In genomic region chr4:52037730-52038108, GRCh38 we compare ENCODE assay signal across 8 cellular contexts. TPM values are rescaled to one million over a fixed set of nuclear protein-coding genes. Genes with fewer than 3 reads are reported as not detected.
A peak's percentile ranks its signal among the peaks of the same experiment; 100 is the strongest.
DNase-seq lines count a peak whose midpoint lies in the region; ATAC-seq and TF ChIP-seq lines count a peak whose summit lies in the region.

No MANE protein-coding gene starts in this region.

- no peaks in the 10 kb centered on the region for H3F3A ChIP-seq in GM23338 (replicated peaks; ENCODE audit: low read depth)

- H3K4me3 ChIP-seq in GM23338 (peak overlapping the region; percentile 66), KMS-11 (IDR thresholded peaks at IDR 0.05; ENCODE audit: insufficient read depth, low read depth, low read length) (peak overlapping the region; percentile 75)

- no peaks in the 10 kb centered on the region for H3K9me3 Mint-ChIP-seq in GM23338
- no peaks in the 10 kb centered on the region for H3K9me3 Mint-ChIP-seq in activated CD8-positive, alpha-beta T cell treated with anti-CD3 and anti-CD28 coated beads, Interleukin-2, amount 10 ng/mL, durations not matched to agents 7 days and 5 days (ENCODE audit: insufficient read depth)

- peaks cover 26% of the 10 kb centered on the region for H3K27me3 ChIP-seq in GM23338 (ENCODE audit: insufficient read depth)
- H3K27me3 ChIP-seq in KMS-11 (ENCODE audit: insufficient read depth, low read depth): no peaks in the 10 kb centered on the region

- 0 out of 2 replicates have a peak overlapping the region, but pooled peaks have one; percentile 2 for H3K27ac Mint-ChIP-seq in GM23338
- H3K27ac Mint-ChIP-seq in activated CD8-positive, alpha-beta T cell treated with anti-CD3 and anti-CD28 coated beads, Interleukin-2, amount 10 ng/mL, durations not matched to agents 7 days and 5 days: peak overlapping the region; percentile 66

- H3K36me3 Mint-ChIP-seq in GM23338 (ENCODE audit: low read depth): no peaks in the 10 kb centered on the region; the same call in 2 of the 3 replicates
- no peaks in the 10 kb centered on the region for H3K36me3 Mint-ChIP-seq in activated CD8-positive, alpha-beta T cell treated with anti-CD3 and anti-CD28 coated beads, Interleukin-2, amount 10 ng/mL, durations not matched to agents 7 days and 5 days (ENCODE audit: low read depth)

- H3K27me3 Mint-ChIP-seq in GM23338 (ENCODE audit: insufficient read depth, low read depth, poor library complexity): peaks cover 4% of the 10 kb centered on the region
- H3K27me3 Mint-ChIP-seq in activated CD8-positive, alpha-beta T cell treated with anti-CD3 and anti-CD28 coated beads, Interleukin-2, amount 10 ng/mL, durations not matched to agents 7 days and 5 days (ENCODE audit: low read depth): peaks cover 35% of the 10 kb centered on the region

- peak; percentile 90 for ATAC-seq in GM23338
- peak; percentile 61 for ATAC-seq in activated CD8-positive, alpha-beta T cell treated with anti-CD3 and anti-CD28 coated beads, Interleukin-2, amount 10 ng/mL, durations not matched to agents 7 days and 5 days

- POLR2A ChIA-PET in activated CD8-positive, alpha-beta T cell treated with anti-CD3 and anti-CD28 coated beads, Interleukin-2, amount 10 ng/mL, durations not matched to agents 7 days and 5 days (lab: Charles Lee): no interaction called here
- POLR2A ChIA-PET in GM10248 (lab: Yijun Ruan, JAX): no interaction called here

- H3K27ac ChIP-seq in GM23338 (ENCODE audit: low read depth): no peak overlapping the region
- H3K27ac ChIP-seq in KMS-11: no peak overlapping the region

- H3K9me2 ChIP-seq in GM23338 (ENCODE audit: insufficient read depth): no peaks in the 10 kb centered on the region

- TF ChIP-seq CTCF in GM23338 (conservative IDR thresholded peaks at IDR 0.05; ENCODE audit: low read depth in 2 of 2): no peak
- TF ChIP-seq CTCF in KMS-11 (conservative IDR thresholded peaks at IDR 0.05; ENCODE audit: low read depth, low read length): no peak
- no peak for TF ChIP-seq CTCF in GM10248 (IDR thresholded peaks at IDR 0.05; ENCODE audit: control extremely low read depth, extremely low read depth, low read depth, missing control alignments)

- H3K4me2 ChIP-seq in GM23338 (peak overlapping the region; percentile 80), KMS-11 (peak overlapping the region; percentile 100)

- H3K4me1 Mint-ChIP-seq in GM23338: peaks cover 22% of the 10 kb centered on the region
- H3K4me1 Mint-ChIP-seq in activated CD8-positive, alpha-beta T cell treated with anti-CD3 and anti-CD28 coated beads, Interleukin-2, amount 10 ng/mL, durations not matched to agents 7 days and 5 days (ENCODE audit: low read depth): peaks cover 23% of the 10 kb centered on the region

- H2AFZ ChIP-seq in GM23338: 0 out of 2 replicates have a peak overlapping the region, but pooled peaks have one; percentile 38
- H2AFZ ChIP-seq in KMS-11 (ENCODE audit: low read depth): peak overlapping the region; percentile 97

- H3K79me2 ChIP-seq in GM23338 (replicated peaks; ENCODE audit: insufficient read depth): peaks cover 37% of the 10 kb centered on the region
- H3K79me2 ChIP-seq in KMS-11 (ENCODE audit: insufficient read depth, low read depth): peaks cover 21% of the 10 kb centered on the region

- H3K4me1 ChIP-seq in GM23338 (ENCODE audit: insufficient read depth) (peaks cover 7% of the 10 kb centered on the region; the same call in 1 of the 2 replicates), KMS-11 (ENCODE audit: low read depth, poor library complexity, severe bottlenecking) (peaks cover 15% of the 10 kb centered on the region)

- CTCF ChIA-PET in activated CD8-positive, alpha-beta T cell treated with anti-CD3 and anti-CD28 coated beads, Interleukin-2, amount 10 ng/mL, durations not matched to agents 7 days and 5 days (lab: Charles Lee): interaction anchor here (1.5 kb wide), 1 partner anchor 141 kb away, joined by 5 read pairs; no protein-coding TSS in a partner anchor
- CTCF ChIA-PET in GM10248 (lab: Yijun Ruan, JAX): interaction anchor here (0.7 to 1.8 kb wide), 3 partner anchors 11 to 195 kb away, joined by 3 to 5 read pairs (median 4); partner anchors contain the start of gene DCUN1D4

- peak overlapping the region; percentile 85 for H3K4me3 Mint-ChIP-seq in GM23338
- H3K4me3 Mint-ChIP-seq in activated CD8-positive, alpha-beta T cell treated with anti-CD3 and anti-CD28 coated beads, Interleukin-2, amount 10 ng/mL, durations not matched to agents 7 days and 5 days: peak overlapping the region; percentile 83

- DNase-seq in NCI-H748 (lab: John Stamatoyannopoulos, UW; ENCODE audit: unreplicated experiment) (peak; percentile 62), NCI-H748 treated with DMSO at 0.1 percent for 48 hours (lab: John Stamatoyannopoulos, UW) (no peak), GM23338 (ENCODE audit: low spot score) (peak; percentile 75), globus pallidus (ENCODE audit: low spot score) (peak; percentile 62), occipital lobe (lab: John Stamatoyannopoulos, UW) (peak; percentile 41), GM10248 (ENCODE audit: extremely low spot score) (no peak)
- DNase-seq in activated CD8-positive, alpha-beta T cell treated with anti-CD3 and anti-CD28 coated beads, Interleukin-2, amount 10 ng/mL, durations not matched to agents 7 days and 5 days: peak; percentile 46

- H3K36me3 ChIP-seq in GM23338 (ENCODE audit: insufficient read depth): 0 out of 2 replicates have a peak, but pooled peaks cover 4% of the 10 kb centered on the region
- H3K36me3 ChIP-seq in KMS-11 (ENCODE audit: insufficient read depth): peaks cover 1% of the 10 kb centered on the region; the same call in 1 of the 2 replicates

- peak overlapping the region; percentile 65; the same call in 1 of the 2 replicates for H3K9ac ChIP-seq in KMS-11

- peaks cover 2% of the 10 kb centered on the region for H4K20me1 ChIP-seq in GM23338 (replicated peaks; ENCODE audit: insufficient read depth)
- H4K20me1 ChIP-seq in KMS-11 (ENCODE audit: insufficient read depth): no peaks in the 10 kb centered on the region

RNA-seq across cellular contexts. Expression of gene SGCB, which starts 0.4 kb away (rescaled TPM):
- total RNA-seq in GM23338 (2014; rRNA removed; shearing (Covaris generic)): 19.6 and 24.9 TPM in 2 replicates
- polyA plus RNA-seq in GM23338 (2016; fragmentation: Nextera tagmentation; extraction: Ambion mirVana): 10.8 and 11.8 TPM in 2 replicates
- 10 to 100 TPM in 1 of 2 experiments, 1 to 10 TPM in 1; 8.1 to 13.0 TPM for total RNA-seq in activated CD8-positive, alpha-beta T cell treated with anti-CD3 and anti-CD28 coated beads, Interleukin-2, amount 10 ng/mL, durations not matched to agents 7 days and 5 days
- 65.5 TPM for total RNA-seq in occipital lobe

RNA-seq across cellular contexts. Expression of gene SPATA18, which starts 13.4 kb away (rescaled TPM):
- 2.5 and 4.2 TPM in 2 replicates for total RNA-seq in GM23338 (2014; rRNA removed; shearing (Covaris generic))
- polyA plus RNA-seq in GM23338 (2016; fragmentation: Nextera tagmentation; extraction: Ambion mirVana): 1.3 and 1.5 TPM in 2 replicates
- under 1 TPM; 0.26 to 0.34 TPM for total RNA-seq in activated CD8-positive, alpha-beta T cell treated with anti-CD3 and anti-CD28 coated beads, Interleukin-2, amount 10 ng/mL, durations not matched to agents 7 days and 5 days
- 1.2 TPM for total RNA-seq in occipital lobe

RNA-seq across cellular contexts. Expression of gene LRRC66, which starts 17.6 kb away (rescaled TPM):
- total RNA-seq in GM23338 (2014; rRNA removed; shearing (Covaris generic)): 0.08 and 0.24 TPM in 2 replicates
- 0.09 TPM in 1 of 2 replicates, not detected in the other for polyA plus RNA-seq in GM23338 (2016; fragmentation: Nextera tagmentation; extraction: Ambion mirVana)
- total RNA-seq in activated CD8-positive, alpha-beta T cell treated with anti-CD3 and anti-CD28 coated beads, Interleukin-2, amount 10 ng/mL, durations not matched to agents 7 days and 5 days: under 1 TPM; 0.08 to 0.13 TPM
- total RNA-seq in occipital lobe: 0.47 TPM

Comparison
In these comparisons a context has a peak if more than half of its experiments do, and no peak if none do; other contexts are left out.
1. DNase-seq: peak in NCI-H748 (single experiment), GM23338 (single experiment), activated CD8-positive, alpha-beta T cell treated with anti-CD3 and anti-CD28 coated beads, Interleukin-2, amount 10 ng/mL, durations not matched to agents 7 days and 5 days (single experiment), globus pallidus (single experiment) and occipital lobe (single experiment); none in NCI-H748 treated with DMSO at 0.1 percent for 48 hours (single experiment) and GM10248 (single experiment).